Comparison of ENCODE assay signal across 23 cellular contexts in the genomic region with DNA sequence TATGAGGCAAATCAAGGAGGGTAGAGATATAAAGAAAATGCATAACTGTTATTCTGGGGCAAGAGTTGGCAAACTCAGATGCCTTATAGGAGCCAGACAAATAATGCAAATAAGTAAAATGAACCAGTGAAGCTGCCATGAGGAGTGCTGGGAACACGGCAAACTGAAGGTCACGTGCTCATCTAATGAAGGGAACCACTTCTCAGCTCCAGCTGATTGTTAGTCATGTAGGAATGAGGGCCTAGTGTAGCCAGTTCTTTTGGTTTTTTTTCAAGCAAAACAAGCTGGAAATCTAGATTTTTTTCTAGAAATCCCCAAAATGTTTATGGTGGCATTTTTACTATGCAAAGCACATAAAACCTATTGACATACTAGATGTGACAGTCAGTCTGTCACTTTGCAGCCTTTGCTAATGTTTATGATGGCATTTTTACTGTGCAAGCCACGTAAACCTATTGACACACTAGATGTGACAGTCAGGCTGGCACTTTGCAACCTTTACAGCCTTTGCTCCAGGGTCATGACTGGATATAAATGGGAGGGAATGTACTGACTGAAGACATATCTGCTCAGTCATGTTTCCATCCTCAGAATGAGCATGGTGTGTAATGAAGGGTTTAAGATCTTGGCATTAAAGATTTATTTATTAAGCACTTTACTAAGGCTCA. TPM values are rescaled to one million over a fixed set of nuclear protein-coding genes. Genes with fewer than 3 reads are reported as not detected.
DNase-seq lines count a peak whose midpoint lies in the region; ATAC-seq and TF ChIP-seq lines count a peak whose summit lies in the region.
"Had no signal": no experiment of that assay in that cellular context is flagged by ENCODE, and none has a peak within 500 bp of the region (broad histone marks: within the 10 kb centered on the region; RNA-seq: fewer than 3 reads in every experiment).

No MANE protein-coding gene starts in this region.

- peaks cover 47% of the 10 kb centered on the region for H3K4me1 Mint-ChIP-seq in osteocyte (ENCODE audit: unreplicated experiment)
- H3K4me1 Mint-ChIP-seq: GM23338 had no signal

- no peak for ATAC-seq in IMR-90 (ENCODE audit: low read depth)
- ATAC-seq: activated CD4-positive, CD25-positive, alpha-beta regulatory T cell treated with anti-CD3 and anti-CD28 coated beads, Interleukin-2, amount 50 U/mL, for 24 hours; activated CD8-positive, alpha-beta T cell treated with anti-CD3 and anti-CD28 coated beads, Interleukin-2, amount 10 ng/mL, durations not matched to agents 7 days and 5 days; CD8-positive, alpha-beta T cell; GM23338; lower lobe of right lung; sciatic nerve had no signal

- no peak overlapping the region for H2AFZ ChIP-seq in IMR-90 (replicated peaks; ENCODE audit: low read length, poor library complexity)
- H2AFZ ChIP-seq: GM23338 had no signal

- H3K4me1 ChIP-seq in IMR-90 (ENCODE audit: control insufficient read depth, insufficient read depth, low read length): peaks cover 24% of the 10 kb centered on the region

- H4K8ac ChIP-seq in IMR-90 (ENCODE audit: low read depth in 2 of 2, low read length in 2 of 2): no peak overlapping the region

- no peak for TF ChIP-seq POLR2A in IMR-90 (IDR thresholded peaks at IDR 0.05; ENCODE audit: low read depth, low read length)

- no peak for TF ChIP-seq RAD21 in IMR-90 (IDR thresholded peaks at IDR 0.05; ENCODE audit: low read length)

- H4K91ac ChIP-seq in IMR-90 (ENCODE audit: insufficient read depth, low read depth, low read length): peak overlapping the region; percentile 10; the same call in 1 of the 2 replicates

- H3K36me3 Mint-ChIP-seq in osteocyte (ENCODE audit: unreplicated experiment): peaks cover 20% of the 10 kb centered on the region
- H3K36me3 Mint-ChIP-seq: CD8-positive, alpha-beta T cell had no signal

- no TSS peak for BruUV-seq in IMR-90 (replicated peaks; lab: Mats Ljungman, UMichigan)

- no peak overlapping the region for H2AK5ac ChIP-seq in IMR-90 (ENCODE audit: low read depth, low read length)

- no peak overlapping the region for H2AK9ac ChIP-seq in IMR-90 (replicated peaks; ENCODE audit: low read depth, low read length, poor library complexity)

- no peak overlapping the region for H3K9ac ChIP-seq in IMR-90 (ENCODE audit: low read depth, low read length)

- H3K27me3 Mint-ChIP-seq in osteocyte (ENCODE audit: unreplicated experiment): no peaks in the 10 kb centered on the region

- intact Hi-C loops in IMR-90 (cut with micrococcal nuclease): no loop called here

- H2BK20ac ChIP-seq in IMR-90 (ENCODE audit: low read depth, low read length): no peak overlapping the region

- H2BK5ac ChIP-seq in IMR-90 (ENCODE audit: low read depth, low read length, poor library complexity, severe bottlenecking): no peak overlapping the region

- no peak overlapping the region for H3K4me3 ChIP-seq in IMR-90 (ENCODE audit: insufficient read depth, low read depth, low read length)
- no peak overlapping the region for H3K4me3 ChIP-seq in coronary artery
- H3K4me3 ChIP-seq: esophagus squamous epithelium, GM23338, lower lobe of right lung, tibial nerve had no signal

- in situ Hi-C loops in IMR-90 (cut with MboI; ENCODE audit: low sequenced_read_pairs): no loop called here

- H3K79me1 ChIP-seq in IMR-90 (ENCODE audit: low read depth in 1 of 2, low read length in 2 of 2): peaks cover 26 to 76% of the 10 kb centered on the region in 2 experiments

- dilution Hi-C loops in IMR-90 (cut with HindIII; ENCODE audit: low sequenced_read_pairs, unreplicated experiment): no loop called here

- no peaks in the 10 kb centered on the region for H3K9me3 Mint-ChIP-seq in osteocyte (ENCODE audit: unreplicated experiment)
- H3K9me3 Mint-ChIP-seq: CD8-positive, alpha-beta T cell; GM23338 had no signal

- peak overlapping the region; percentile 8; the same call in 1 of the 2 replicates for H3K23ac ChIP-seq in IMR-90 (ENCODE audit: low read depth, low read length)

- peak overlapping the region; percentile 20; the same call in 1 of the 2 replicates for H3K14ac ChIP-seq in IMR-90 (replicated peaks; ENCODE audit: low read depth, low read length)

- H3K27ac Mint-ChIP-seq in osteocyte (ENCODE audit: unreplicated experiment): no peak overlapping the region
- H3K27ac Mint-ChIP-seq: activated CD8-positive, alpha-beta T cell treated with anti-CD3 and anti-CD28 coated beads, Interleukin-2, amount 10 ng/mL, durations not matched to agents 7 days and 5 days; CD8-positive, alpha-beta T cell; GM23338 had no signal

- 80% methylated on average over 1 of the region's 3 CpGs; no CpG with 5 or more reads in 1 of the 2 experiments for WGBS in IMR-90 (ENCODE audit: extremely low coverage in 2 of 2, insufficient read length in 1 of 2), 2 experiments

- no peak overlapping the region for H3K4me3 Mint-ChIP-seq in osteocyte (ENCODE audit: unreplicated experiment)
- H3K4me3 Mint-ChIP-seq: activated CD8-positive, alpha-beta T cell treated with anti-CD3 and anti-CD28 coated beads, Interleukin-2, amount 10 ng/mL, durations not matched to agents 7 days and 5 days; CD8-positive, alpha-beta T cell; GM23338 had no signal

- H3K9me1 ChIP-seq in IMR-90 (ENCODE audit: insufficient read depth, low read length): peaks cover 11% of the 10 kb centered on the region

- no peaks in the 10 kb centered on the region for H3K27me3 ChIP-seq in IMR-90 (ENCODE audit: control insufficient read depth, insufficient read depth, low read length)
- H3K27me3 ChIP-seq: esophagus squamous epithelium, neutrophil, tibial nerve had no signal

- no peak overlapping the region for H3K4ac ChIP-seq in IMR-90 (ENCODE audit: low read depth, low read length)

- H3K36me3 ChIP-seq in IMR-90 (ENCODE audit: control insufficient read depth, insufficient read depth, low read length): peaks cover 1% of the 10 kb centered on the region; the same call in 1 of the 2 replicates
- H3K36me3 ChIP-seq: esophagus squamous epithelium, lower lobe of right lung, neutrophil, tibial nerve had no signal

- H2BK120ac ChIP-seq in IMR-90 (ENCODE audit: low read depth, low read length): no peak overlapping the region

- no peak overlapping the region for H3K27ac ChIP-seq in IMR-90 (ENCODE audit: insufficient read depth, low read length)
- peak overlapping the region; percentile 35 to 50 for H3K27ac ChIP-seq in coronary artery
- H3K27ac ChIP-seq in substantia nigra (ENCODE audit: low read depth, low read length, poor library complexity, severe bottlenecking): peak overlapping the region; percentile 63
- H3K27ac ChIP-seq: esophagus squamous epithelium, lower lobe of right lung, neutrophil had no signal

- no peak overlapping the region for H3K4me2 ChIP-seq in IMR-90 (ENCODE audit: low read depth, low read length)
- H3K4me2 ChIP-seq: GM23338 had no signal

- H3K18ac ChIP-seq in IMR-90 (ENCODE audit: low read depth, low read length): no peak overlapping the region

- TF ChIP-seq CTCF in IMR-90 (conservative IDR thresholded peaks at IDR 0.05; ENCODE audit: low read depth, low read length) (no peak), coronary artery (IDR thresholded peaks at IDR 0.05) (no peak), osteocyte (IDR thresholded peaks at IDR 0.05) (no peak)

- H3K9me3 ChIP-seq in IMR-90 (ENCODE audit: control insufficient read depth, insufficient read depth, low read length): no peaks in the 10 kb centered on the region
- H3K9me3 ChIP-seq: esophagus squamous epithelium, lower lobe of right lung, neutrophil, tibial nerve had no signal

- 0 out of 2 replicates have a peak overlapping the region, but pooled peaks have one; percentile 12 for H4K5ac ChIP-seq in IMR-90 (ENCODE audit: low read depth, low read length)

- CTCF ChIA-PET in IMR-90 (lab: Yijun Ruan, JAX): no interaction called here

- DNase-seq in IMR-90: no peak
- no peak for DNase-seq in coronary artery (ENCODE audit: low spot score)
- peak; percentile 44 for DNase-seq in medulla oblongata (ENCODE audit: extremely low spot score)
- DNase-seq in substantia nigra (lab: John Stamatoyannopoulos, UW): peak in 1 of 49 donors; percentile 19
- DNase-seq in activated effector memory CD4-positive, alpha-beta T cell treated with anti-CD3 and anti-CD28 coated beads, Interleukin-2, amount 50 U/mL, for 16 hours: no peak
- no peak for DNase-seq in DMS79 (lab: John Stamatoyannopoulos, UW)
- DNase-seq in osteocyte (ENCODE audit: extremely low spot score, unreplicated experiment): no peak
- DNase-seq: activated CD8-positive, alpha-beta T cell treated with anti-CD3 and anti-CD28 coated beads, Interleukin-2, amount 10 ng/mL, durations not matched to agents 7 days and 5 days; activated naive CD4-positive, alpha-beta T cell treated with Interleukin-2 at 50 U/mL for 16 hours; activated T-cell treated with anti-CD3 and anti-CD28 coated beads, Interleukin-2, amount 50 U/mL, for 1 hour; amniotic stem cell; CD8-positive, alpha-beta T cell; DMS153; esophagus squamous epithelium; Karpas-422; lower lobe of right lung; NCI-H1048; T1000 had no signal

- H3K56ac ChIP-seq in IMR-90 (ENCODE audit: extremely low read depth, insufficient read depth, low read length): no peak overlapping the region

- H2BK15ac ChIP-seq in IMR-90 (ENCODE audit: low read depth, low read length): no peak overlapping the region

- POLR2A ChIA-PET in IMR-90 (lab: Charles Lee; ENCODE audit: unreplicated experiment): interaction anchor here (0.6 kb wide), 1 partner anchor 9 kb away, joined by 3 read pairs; no protein-coding TSS in a partner anchor

- peaks cover 12% of the 10 kb centered on the region; the same call in 1 of the 2 replicates for H4K20me1 ChIP-seq in IMR-90 (ENCODE audit: insufficient read depth, low read length)

TF ChIP-seq in IMR-90, 13 proteins besides CTCF, POLR2A, EP300 and RAD21:
- TF ChIP-seq, protein P1, sequence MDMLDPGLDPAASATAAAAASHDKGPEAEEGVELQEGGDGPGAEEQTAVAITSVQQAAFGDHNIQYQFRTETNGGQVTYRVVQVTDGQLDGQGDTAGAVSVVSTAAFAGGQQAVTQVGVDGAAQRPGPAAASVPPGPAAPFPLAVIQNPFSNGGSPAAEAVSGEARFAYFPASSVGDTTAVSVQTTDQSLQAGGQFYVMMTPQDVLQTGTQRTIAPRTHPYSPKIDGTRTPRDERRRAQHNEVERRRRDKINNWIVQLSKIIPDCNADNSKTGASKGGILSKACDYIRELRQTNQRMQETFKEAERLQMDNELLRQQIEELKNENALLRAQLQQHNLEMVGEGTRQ (IDR thresholded peaks at IDR 0.05; ENCODE audit: low read depth, low read length): no peak
- TF ChIP-seq MAZ (IDR thresholded peaks at IDR 0.05; ENCODE audit: borderline replicate concordance, low read depth, low read length) (no peak), SMC3 (IDR thresholded peaks at IDR 0.05; ENCODE audit: low read depth, low read length) (no peak), BHLHE40 (IDR thresholded peaks at IDR 0.05; ENCODE audit: low read depth, low read length) (no peak)

RNA-seq across cellular contexts. Expression of gene RUSC2, which starts 39.4 kb away (rescaled TPM):
- 17.4 and 18.3 TPM in 2 replicates for total RNA-seq in IMR-90 (2012; rRNA removed)
- 35.4 and 42.8 TPM in 2 replicates for polyA plus RNA-seq in IMR-90 (2012; rRNA removed)
- 16.0 and 32.6 TPM in 2 replicates for polyA plus RNA-seq in IMR-90 (2012; cell fraction: cytosol; rRNA removed)
- polyA plus RNA-seq in IMR-90 (2012; cell fraction: nucleus; rRNA removed; ENCODE audit: low replicate concordance): 90.1 and 162 TPM in 2 replicates
- total RNA-seq in osteocyte: 59.4 and 67.1 TPM in 2 replicates
